ENCODE assay signal across 34 cellular contexts in the genomic region with DNA sequence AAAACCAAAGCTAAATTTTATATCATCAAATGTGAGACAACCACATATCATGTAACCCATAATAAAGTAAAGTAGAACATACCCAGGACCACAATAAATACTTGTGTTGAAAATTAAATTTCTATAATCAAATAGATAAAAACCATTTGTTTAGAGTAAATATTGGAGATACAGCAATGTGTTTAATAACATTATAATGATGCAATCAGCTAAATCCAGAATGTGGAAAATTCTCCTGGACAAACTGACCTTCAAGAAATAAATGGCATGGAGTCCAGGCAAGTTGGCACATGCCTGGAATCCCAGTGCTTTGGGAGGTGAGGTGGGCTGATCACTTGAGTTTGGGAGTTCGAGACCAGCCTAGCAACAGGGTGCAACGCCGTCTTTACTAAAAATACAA.
"Had no signal": no experiment of that assay in that cellular context is flagged by ENCODE, and none has a peak within 500 bp of the region (broad histone marks: within the 10 kb centered on the region; RNA-seq: fewer than 3 reads in every experiment).

No MANE protein-coding gene starts in this region.

- H3K4me3 ChIP-seq: MG63 had no signal

- H3K27me3 ChIP-seq: MG63 had no signal

- DNase-seq: Karpas-422, Kasumi-1, MG63, MM.1S, MV-4-11, NCI-H1048, NCI-H1092, NCI-H1092 treated with DMSO at 0.1 percent for 48 hours, NCI-H1105, NCI-H1105 treated with DMSO at 0.1 percent for 48 hours, NCI-H1417, NCI-H1417 treated with DMSO at 0.1 percent for 48 hours, NCI-H1436, NCI-H1436 treated with DMSO at 0.1 percent for 48 hours, NCI-H146, NCI-H1694, NCI-H1694 treated with DMSO at 0.1 percent for 48 hours, NCI-H187, NCI-H187 treated with DMSO at 0.1 percent for 48 hours, NCI-H1930, NCI-H2029, NCI-H2029 treated with DMSO at 0.1 percent for 48 hours, NCI-H2081, NCI-H2081 treated with DMSO at 0.1 percent for 48 hours, NCI-H2107, NCI-H2171, NCI-H2171 treated with DMSO at 0.1 percent for 48 hours, NCI-H2227 treated with DMSO at 0.1 percent for 48 hours, NCI-H226, NCI-H345, NCI-H446, NCI-H446 treated with DMSO at 0.1 percent for 48 hours, NCI-H510A, NCI-H510A treated with DMSO at 0.1 percent for 48 hours had no signal

- H3K36me3 ChIP-seq: MG63 had no signal

- H3K9me3 ChIP-seq: MG63 had no signal
